Comparison of ENCODE assay signal across 1 cellular context in genomic region chr10:103480521-103480920, GRCh38.
TF ChIP-seq lines count a peak whose summit lies in the region.

No MANE protein-coding gene starts in this region.

TF ChIP-seq in GM23338, 12 proteins besides CTCF, POLR2A, EP300 and RAD21:
- TF ChIP-seq EZH2 (IDR thresholded peaks at IDR 0.05; ENCODE audit: low read depth, unreplicated experiment) (no peak), STAT1 (IDR thresholded peaks at IDR 0.05; ENCODE audit: unreplicated experiment) (no peak), CREB1 (CRISPR knock-in tag; IDR thresholded peaks at IDR 0.05; ENCODE audit: low read depth) (no peak), ZNF331 (CRISPR knock-in tag; IDR thresholded peaks at IDR 0.05; ENCODE audit: low read depth) (no peak), JUNB (IDR thresholded peaks at IDR 0.05; ENCODE audit: unreplicated experiment) (no peak), EZH2phosphoT487 (IDR thresholded peaks at IDR 0.05; ENCODE audit: unreplicated experiment) (no peak), NANOG (IDR thresholded peaks at IDR 0.05; ENCODE audit: borderline replicate concordance) (no peak)
- TF ChIP-seq, protein P1, sequence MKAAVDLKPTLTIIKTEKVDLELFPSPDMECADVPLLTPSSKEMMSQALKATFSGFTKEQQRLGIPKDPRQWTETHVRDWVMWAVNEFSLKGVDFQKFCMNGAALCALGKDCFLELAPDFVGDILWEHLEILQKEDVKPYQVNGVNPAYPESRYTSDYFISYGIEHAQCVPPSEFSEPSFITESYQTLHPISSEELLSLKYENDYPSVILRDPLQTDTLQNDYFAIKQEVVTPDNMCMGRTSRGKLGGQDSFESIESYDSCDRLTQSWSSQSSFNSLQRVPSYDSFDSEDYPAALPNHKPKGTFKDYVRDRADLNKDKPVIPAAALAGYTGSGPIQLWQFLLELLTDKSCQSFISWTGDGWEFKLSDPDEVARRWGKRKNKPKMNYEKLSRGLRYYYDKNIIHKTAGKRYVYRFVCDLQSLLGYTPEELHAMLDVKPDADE (IDR thresholded peaks at IDR 0.05): no peak
- TF ChIP-seq, protein P2, sequence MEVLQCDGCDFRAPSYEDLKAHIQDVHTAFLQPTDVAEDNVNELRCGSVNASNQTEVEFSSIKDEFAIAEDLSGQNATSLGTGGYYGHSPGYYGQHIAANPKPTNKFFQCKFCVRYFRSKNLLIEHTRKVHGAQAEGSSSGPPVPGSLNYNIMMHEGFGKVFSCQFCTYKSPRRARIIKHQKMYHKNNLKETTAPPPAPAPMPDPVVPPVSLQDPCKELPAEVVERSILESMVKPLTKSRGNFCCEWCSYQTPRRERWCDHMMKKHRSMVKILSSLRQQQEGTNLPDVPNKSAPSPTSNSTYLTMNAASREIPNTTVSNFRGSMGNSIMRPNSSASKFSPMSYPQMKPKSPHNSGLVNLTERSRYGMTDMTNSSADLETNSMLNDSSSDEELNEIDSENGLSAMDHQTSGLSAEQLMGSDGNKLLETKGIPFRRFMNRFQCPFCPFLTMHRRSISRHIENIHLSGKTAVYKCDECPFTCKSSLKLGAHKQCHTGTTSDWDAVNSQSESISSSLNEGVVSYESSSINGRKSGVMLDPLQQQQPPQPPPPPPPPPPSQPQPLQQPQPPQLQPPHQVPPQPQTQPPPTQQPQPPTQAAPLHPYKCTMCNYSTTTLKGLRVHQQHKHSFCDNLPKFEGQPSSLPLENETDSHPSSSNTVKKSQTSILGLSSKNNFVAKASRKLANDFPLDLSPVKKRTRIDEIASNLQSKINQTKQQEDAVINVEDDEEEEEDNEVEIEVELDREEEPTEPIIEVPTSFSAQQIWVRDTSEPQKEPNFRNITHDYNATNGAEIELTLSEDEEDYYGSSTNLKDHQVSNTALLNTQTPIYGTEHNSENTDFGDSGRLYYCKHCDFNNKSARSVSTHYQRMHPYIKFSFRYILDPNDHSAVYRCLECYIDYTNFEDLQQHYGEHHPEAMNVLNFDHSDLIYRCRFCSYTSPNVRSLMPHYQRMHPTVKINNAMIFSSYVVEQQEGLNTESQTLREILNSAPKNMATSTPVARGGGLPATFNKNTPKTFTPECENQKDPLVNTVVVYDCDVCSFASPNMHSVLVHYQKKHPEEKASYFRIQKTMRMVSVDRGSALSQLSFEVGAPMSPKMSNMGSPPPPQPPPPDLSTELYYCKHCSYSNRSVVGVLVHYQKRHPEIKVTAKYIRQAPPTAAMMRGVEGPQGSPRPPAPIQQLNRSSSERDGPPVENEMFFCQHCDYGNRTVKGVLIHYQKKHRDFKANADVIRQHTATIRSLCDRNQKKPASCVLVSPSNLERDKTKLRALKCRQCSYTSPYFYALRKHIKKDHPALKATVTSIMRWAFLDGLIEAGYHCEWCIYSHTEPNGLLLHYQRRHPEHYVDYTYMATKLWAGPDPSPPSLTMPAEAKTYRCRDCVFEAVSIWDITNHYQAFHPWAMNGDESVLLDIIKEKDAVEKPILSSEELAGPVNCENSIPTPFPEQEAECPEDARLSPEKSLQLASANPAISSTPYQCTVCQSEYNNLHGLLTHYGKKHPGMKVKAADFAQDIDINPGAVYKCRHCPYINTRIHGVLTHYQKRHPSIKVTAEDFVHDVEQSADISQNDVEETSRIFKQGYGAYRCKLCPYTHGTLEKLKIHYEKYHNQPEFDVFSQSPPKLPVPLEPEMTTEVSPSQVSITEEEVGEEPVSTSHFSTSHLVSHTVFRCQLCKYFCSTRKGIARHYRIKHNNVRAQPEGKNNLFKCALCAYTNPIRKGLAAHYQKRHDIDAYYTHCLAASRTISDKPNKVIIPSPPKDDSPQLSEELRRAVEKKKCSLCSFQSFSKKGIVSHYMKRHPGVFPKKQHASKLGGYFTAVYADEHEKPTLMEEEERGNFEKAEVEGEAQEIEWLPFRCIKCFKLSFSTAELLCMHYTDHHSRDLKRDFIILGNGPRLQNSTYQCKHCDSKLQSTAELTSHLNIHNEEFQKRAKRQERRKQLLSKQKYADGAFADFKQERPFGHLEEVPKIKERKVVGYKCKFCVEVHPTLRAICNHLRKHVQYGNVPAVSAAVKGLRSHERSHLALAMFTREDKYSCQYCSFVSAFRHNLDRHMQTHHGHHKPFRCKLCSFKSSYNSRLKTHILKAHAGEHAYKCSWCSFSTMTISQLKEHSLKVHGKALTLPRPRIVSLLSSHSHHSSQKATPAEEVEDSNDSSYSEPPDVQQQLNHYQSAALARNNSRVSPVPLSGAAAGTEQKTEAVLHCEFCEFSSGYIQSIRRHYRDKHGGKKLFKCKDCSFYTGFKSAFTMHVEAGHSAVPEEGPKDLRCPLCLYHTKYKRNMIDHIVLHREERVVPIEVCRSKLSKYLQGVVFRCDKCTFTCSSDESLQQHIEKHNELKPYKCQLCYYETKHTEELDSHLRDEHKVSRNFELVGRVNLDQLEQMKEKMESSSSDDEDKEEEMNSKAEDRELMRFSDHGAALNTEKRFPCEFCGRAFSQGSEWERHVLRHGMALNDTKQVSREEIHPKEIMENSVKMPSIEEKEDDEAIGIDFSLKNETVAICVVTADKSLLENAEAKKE (CRISPR knock-in tag; IDR thresholded peaks at IDR 0.05): no peak
- TF ChIP-seq, protein P3, sequence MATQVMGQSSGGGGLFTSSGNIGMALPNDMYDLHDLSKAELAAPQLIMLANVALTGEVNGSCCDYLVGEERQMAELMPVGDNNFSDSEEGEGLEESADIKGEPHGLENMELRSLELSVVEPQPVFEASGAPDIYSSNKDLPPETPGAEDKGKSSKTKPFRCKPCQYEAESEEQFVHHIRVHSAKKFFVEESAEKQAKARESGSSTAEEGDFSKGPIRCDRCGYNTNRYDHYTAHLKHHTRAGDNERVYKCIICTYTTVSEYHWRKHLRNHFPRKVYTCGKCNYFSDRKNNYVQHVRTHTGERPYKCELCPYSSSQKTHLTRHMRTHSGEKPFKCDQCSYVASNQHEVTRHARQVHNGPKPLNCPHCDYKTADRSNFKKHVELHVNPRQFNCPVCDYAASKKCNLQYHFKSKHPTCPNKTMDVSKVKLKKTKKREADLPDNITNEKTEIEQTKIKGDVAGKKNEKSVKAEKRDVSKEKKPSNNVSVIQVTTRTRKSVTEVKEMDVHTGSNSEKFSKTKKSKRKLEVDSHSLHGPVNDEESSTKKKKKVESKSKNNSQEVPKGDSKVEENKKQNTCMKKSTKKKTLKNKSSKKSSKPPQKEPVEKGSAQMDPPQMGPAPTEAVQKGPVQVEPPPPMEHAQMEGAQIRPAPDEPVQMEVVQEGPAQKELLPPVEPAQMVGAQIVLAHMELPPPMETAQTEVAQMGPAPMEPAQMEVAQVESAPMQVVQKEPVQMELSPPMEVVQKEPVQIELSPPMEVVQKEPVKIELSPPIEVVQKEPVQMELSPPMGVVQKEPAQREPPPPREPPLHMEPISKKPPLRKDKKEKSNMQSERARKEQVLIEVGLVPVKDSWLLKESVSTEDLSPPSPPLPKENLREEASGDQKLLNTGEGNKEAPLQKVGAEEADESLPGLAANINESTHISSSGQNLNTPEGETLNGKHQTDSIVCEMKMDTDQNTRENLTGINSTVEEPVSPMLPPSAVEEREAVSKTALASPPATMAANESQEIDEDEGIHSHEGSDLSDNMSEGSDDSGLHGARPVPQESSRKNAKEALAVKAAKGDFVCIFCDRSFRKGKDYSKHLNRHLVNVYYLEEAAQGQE (IDR thresholded peaks at IDR 0.05; ENCODE audit: unreplicated experiment): no peak
